Comparison of ENCODE assay signal across 17 cellular contexts in genomic region chr5:138029944-138030343, GRCh38. TPM values are rescaled to one million over a fixed set of nuclear protein-coding genes. Genes with fewer than 3 reads are reported as not detected.
DNase-seq lines count a peak whose midpoint lies in the region; ATAC-seq, FAIRE-seq and TF ChIP-seq lines count a peak whose summit lies in the region.
"Had no signal": no experiment of that assay in that cellular context is flagged by ENCODE, and none has a peak within 500 bp of the region (broad histone marks: within the 10 kb centered on the region; RNA-seq: fewer than 3 reads in every experiment).

No MANE protein-coding gene starts in this region.

- no peak for TF ChIP-seq CTCF in VCaP (conservative IDR thresholded peaks at IDR 0.05)

- peak overlapping the region in 7 of 8 donors; percentile 42 to 100 (median 53) for H3K4me3 Mint-ChIP-seq in CD4-positive, alpha-beta memory T cell

- H3K36me3 ChIP-seq in CD4-positive, alpha-beta memory T cell (ENCODE audit: insufficient read depth, low read length) = no peaks in the 10 kb centered on the region
- peaks cover 20% of the 10 kb centered on the region for H3K36me3 ChIP-seq in MG63

- H3K27ac ChIP-seq in CD4-positive, alpha-beta memory T cell (ENCODE audit: low read depth, low read length) = peak overlapping the region; percentile 11
- peak overlapping the region; percentile 98 for H3K27ac ChIP-seq in VCaP

- no peaks in the 10 kb centered on the region for H3K27me3 Mint-ChIP-seq in CD4-positive, alpha-beta memory T cell

- peak overlapping the region in 6 of 7 donors; percentile 49 to 99 (median 63) for H3K27ac Mint-ChIP-seq in CD4-positive, alpha-beta memory T cell

- H3K4me3 ChIP-seq in CD4-positive, alpha-beta memory T cell (ENCODE audit: low read length in 2 of 2) = peak overlapping the region in 1 of 2 donors; percentile 1
- H3K4me3 ChIP-seq in MG63 = no peak overlapping the region
- H3K4me3 ChIP-seq: mucosa of descending colon had no signal

- no peak for ATAC-seq in GM18909 (IDR thresholded peaks at IDR 0.05; ENCODE audit: poor library complexity, unreplicated experiment)
- no peak for ATAC-seq in HG02678 (IDR thresholded peaks at IDR 0.05; ENCODE audit: unreplicated experiment)
- ATAC-seq: mucosa of descending colon had no signal

- DNase-seq in CD4-positive, alpha-beta memory T cell = no peak
- DNase-seq in GM18507 (ENCODE audit: extremely low spot score, insufficient read length, low read depth) (no peak), left kidney (ENCODE audit: low read depth, low spot score) (peak; percentile 19), MG63 (no peak)
- no peak for DNase-seq in NK-92 treated with Interleukin-12 subunit alpha and Interleukin-12 subunit beta, amount 100 ng/mL, for 24 hours (lab: John Stamatoyannopoulos, UW)
- DNase-seq: activated CD4-positive, alpha-beta T cell treated with anti-CD3 and anti-CD28 coated beads, Interleukin-2, amount 50 U/mL, for 1 hour; dermis blood vessel endothelial cell; mucosa of descending colon; NCI-H1092; SHP77; stimulated activated CD4-positive, alpha-beta T cell treated with anti-CD3 and anti-CD28 coated beads, Interleukin-4, amount 100 ng/mL, for 4 hours had no signal

- H3K9me3 ChIP-seq in CD4-positive, alpha-beta memory T cell (ENCODE audit: control insufficient read depth in 1 of 2, low read length in 2 of 2) = no peaks in the 10 kb centered on the region
- H3K9me3 ChIP-seq in MG63 = no peaks in the 10 kb centered on the region
- H3K9me3 ChIP-seq: mucosa of descending colon had no signal

- intact Hi-C loops in CD4-positive, alpha-beta memory T cell (cut with micrococcal nuclease) = loop anchor here (5.0 to 10.0 kb wide), 2 partner anchors 322 to 545 kb away; partner anchors contain the start of genes HSPA9 and KDM3B

- peaks cover 0 to 13% of the 10 kb centered on the region in 2 donors for H3K36me3 Mint-ChIP-seq in CD4-positive, alpha-beta memory T cell

- peak; percentile 45 for FAIRE-seq in GM18507 (lab: Jason Lieb, UNC)
- FAIRE-seq: H1 had no signal

- peaks cover 74% of the 10 kb centered on the region for H3K4me1 ChIP-seq in CD4-positive, alpha-beta memory T cell (ENCODE audit: insufficient read depth, low read length)

- no peaks in the 10 kb centered on the region for H3K27me3 ChIP-seq in CD4-positive, alpha-beta memory T cell (ENCODE audit: insufficient read depth, low read length)
- H3K27me3 ChIP-seq in MG63 = no peaks in the 10 kb centered on the region

- peaks cover 51 to 87% (median 68%) of the 10 kb centered on the region in 4 donors for H3K4me1 Mint-ChIP-seq in CD4-positive, alpha-beta memory T cell

- POLR2A ChIA-PET in CD4-positive, alpha-beta memory T cell (lab: Charles Lee; ENCODE audit: partially characterized antibody) = interaction anchor here (0.6 to 0.9 kb wide), 2 partner anchors 141 to 311 kb away, joined by 3 read pairs; partner anchors contain the start of gene PKD2L2

- CTCF ChIA-PET in CD4-positive, alpha-beta memory T cell (lab: Charles Lee; ENCODE audit: partially characterized antibody) = interaction anchor here (0.8 to 1.7 kb wide), 4 partner anchors 9 to 251 kb away, joined by 3 to 5 read pairs (median 4); no protein-coding TSS in a partner anchor

- H3K9me3 Mint-ChIP-seq in CD4-positive, alpha-beta memory T cell = no peaks in the 10 kb centered on the region

RNA-seq across cellular contexts. Expression of gene FAM13B, which starts 2.9 kb away (rescaled TPM):
- total RNA-seq in CD4-positive, alpha-beta memory T cell = 10 to 100 TPM; 63.3 to 66.6 TPM
- 10 to 100 TPM; 14.4 to 27.7 TPM for polyA plus RNA-seq in CD4-positive, alpha-beta memory T cell
- total RNA-seq in MG63 (2014; rRNA removed; shearing (Covaris generic); ENCODE audit: low replicate concordance) = 15.0 and 31.7 TPM in 2 replicates

RNA-seq across cellular contexts. Expression of gene WNT8A, which starts 53.9 kb away (rescaled TPM):
- total RNA-seq in CD4-positive, alpha-beta memory T cell = not detected
- under 1 TPM in 1 of 2 donors, not detected in 1; 0.22 TPM for polyA plus RNA-seq in CD4-positive, alpha-beta memory T cell
- not detected in 2 replicates for total RNA-seq in MG63 (2014; rRNA removed; shearing (Covaris generic); ENCODE audit: low replicate concordance)
- total RNA-seq: dermis blood vessel endothelial cell, H1, mucosa of descending colon, NCI-H460, subcutaneous adipose tissue had no signal
